Comparison of ENCODE assay signal across 11 cellular contexts in genomic region chr5:59387127-59387526, GRCh38.
"Had no signal": no experiment of that assay in that cellular context is flagged by ENCODE, and none has a peak within 500 bp of the region (broad histone marks: within the 10 kb centered on the region; RNA-seq: fewer than 3 reads in every experiment).

No MANE protein-coding gene starts in this region.

- DNase-seq: GM23248, GOT3, H7, H9, HCEC 1CT, HFFc6 had no signal

- H3K9me3 ChIP-seq: HAP-1 had no signal

- H3K4me3 ChIP-seq: GM23248, GM23338, HAP-1 had no signal

- ATAC-seq: GM23338, HCT116 had no signal

- H3K9me3 Mint-ChIP-seq: GM23338, H9, HFFc6 had no signal

- H3K4me3 Mint-ChIP-seq: GM23338, H9, HFFc6 had no signal

- H3K4me1 ChIP-seq: HAP-1 had no signal

- H3K27ac Mint-ChIP-seq: GM23338, H9, HFFc6 had no signal

- H3K4me2 ChIP-seq: GM23338 had no signal

- FAIRE-seq: H1, H54 had no signal

- H3K27ac ChIP-seq: GM23248 had no signal

- H3K36me3 ChIP-seq: HAP-1 had no signal
